In genomic region chr2:238461491-238461890, GRCh38 we compare ENCODE assay signal across 17 cellular contexts.
"Had no signal": no experiment of that assay in that cellular context is flagged by ENCODE, and none has a peak within 500 bp of the region (broad histone marks: within the 10 kb centered on the region; RNA-seq: fewer than 3 reads in every experiment).

No MANE protein-coding gene starts in this region.

- H3K9me3 ChIP-seq: esophagus squamous epithelium, lower lobe of right lung, neutrophil, sigmoid colon had no signal

- DNase-seq: effector memory CD8-positive, alpha-beta T cell; esophagus squamous epithelium; foreskin fibroblast; glutamatergic neuron; immature natural killer cell; left ventricle myocardium inferior; lower lobe of right lung; naive B cell; posterior cingulate gyrus; sigmoid colon; small intestine; stimulated activated CD4-positive, alpha-beta T cell treated with anti-CD3 and anti-CD28 coated beads, Interleukin-12 subunit alpha, Interleukin-12 subunit beta, amount 100 ng/mL, for 4 hours; stimulated activated naive CD4-positive, alpha-beta T cell treated with Interleukin-2 at 50 U/mL for 16 hours; trophoblast cell had no signal

- H3K4me1 ChIP-seq: lower lobe of right lung had no signal

- H3K27me3 ChIP-seq: esophagus squamous epithelium, gastroesophageal sphincter, sigmoid colon had no signal

- ATAC-seq: effector memory CD8-positive, alpha-beta T cell; gastroesophageal sphincter; lower lobe of right lung had no signal

- H3K36me3 ChIP-seq: esophagus squamous epithelium, gastroesophageal sphincter, left ventricle myocardium inferior, lower lobe of right lung, neutrophil, sigmoid colon had no signal

- H3K27ac ChIP-seq: epithelial cell of prostate, esophagus squamous epithelium, gastroesophageal sphincter, left ventricle myocardium inferior, lower lobe of right lung, neutrophil, sigmoid colon had no signal

- H3K4me3 ChIP-seq: esophagus squamous epithelium, gastroesophageal sphincter, left ventricle myocardium inferior, lower lobe of right lung, sigmoid colon had no signal
